In the genomic region with DNA sequence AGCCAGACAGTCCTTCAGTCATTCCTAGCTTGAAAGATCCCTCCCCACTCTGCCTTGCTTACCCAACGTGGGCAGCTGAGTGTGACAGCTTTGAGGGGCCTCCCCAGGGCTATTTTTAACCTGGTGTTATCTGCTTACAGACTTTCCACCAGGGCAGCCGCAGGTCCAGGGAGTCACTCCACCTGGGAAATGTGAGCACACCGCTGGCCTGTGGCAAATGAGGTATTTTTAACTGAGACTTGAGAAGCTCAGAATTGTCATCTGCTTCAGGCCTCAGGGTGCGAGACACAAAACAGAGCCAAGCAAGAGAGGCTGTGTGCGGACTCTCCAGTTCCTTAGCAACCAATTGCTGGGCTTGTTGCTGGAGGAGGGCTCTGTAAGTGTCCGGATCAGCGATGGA, we compare ENCODE assay signal across 15 cellular contexts. TPM values are rescaled to one million over a fixed set of nuclear protein-coding genes. Genes with fewer than 3 reads are reported as not detected.
A peak's percentile ranks its signal among the peaks of the same experiment; 100 is the strongest.
DNase-seq lines count a peak whose midpoint lies in the region; ATAC-seq and TF ChIP-seq lines count a peak whose summit lies in the region.
"Had no signal": no experiment of that assay in that cellular context is flagged by ENCODE, and none has a peak within 500 bp of the region (broad histone marks: within the 10 kb centered on the region; RNA-seq: fewer than 3 reads in every experiment).

No MANE protein-coding gene starts in this region.

- H3K36me3 Mint-ChIP-seq in activated T-helper 1 cell treated with anti-CD3 and anti-CD28 coated beads, Interleukin-12 subunit alpha, Interleukin-12 subunit beta, Interleukin-2, Interleukin-4 antibody, amounts not matched to agents 30 ng/mL and 10 ng/mL and 1 ng/mL, durations not matched to agents 14 hours and 24 hours and 36 hours (ENCODE audit: low read depth): no peaks in the 10 kb centered on the region

- H3K36me3 ChIP-seq in BLaER1 treated with 17β-estradiol and CSF1 and Interleukin-3, amounts not matched to agents 10 nM and 100 nM: no peaks in the 10 kb centered on the region
- H3K36me3 ChIP-seq in right atrium auricular region (no peaks in the 10 kb centered on the region), PC-3 (ENCODE audit: low read depth, low read length) (no peaks in the 10 kb centered on the region)
- H3K36me3 ChIP-seq: colonic mucosa, esophagus muscularis mucosa had no signal

- no TSS peak for BruUV-seq in PC-3 (replicated peaks; lab: Mats Ljungman, UMichigan)

- no peak overlapping the region for H2AFZ ChIP-seq in PC-3 (ENCODE audit: low read length)

- no peak overlapping the region for H3K4me3 ChIP-seq in BLaER1 treated with 17β-estradiol and CSF1 and Interleukin-3, amounts not matched to agents 10 nM and 100 nM
- H3K4me3 ChIP-seq in right atrium auricular region (no peak overlapping the region), PC-3 (ENCODE audit: low read length) (no peak overlapping the region)
- H3K4me3 ChIP-seq: colonic mucosa, esophagus muscularis mucosa had no signal

- no peaks in the 10 kb centered on the region for H3K9me3 Mint-ChIP-seq in activated T-helper 1 cell treated with anti-CD3 and anti-CD28 coated beads, Interleukin-12 subunit alpha, Interleukin-12 subunit beta, Interleukin-2, Interleukin-4 antibody, amounts not matched to agents 30 ng/mL and 10 ng/mL and 1 ng/mL, durations not matched to agents 14 hours and 24 hours and 36 hours
- H3K9me3 Mint-ChIP-seq: activated T-cell treated with anti-CD3 and anti-CD28 coated beads, Interleukin-2, amount 50 U/mL, for 4 hours had no signal

- no peaks in the 10 kb centered on the region for H3K9me2 ChIP-seq in PC-3 (replicated peaks; ENCODE audit: low read length)

- no peaks in the 10 kb centered on the region for H3F3A ChIP-seq in PC-3 (ENCODE audit: low read length, unreplicated experiment)

- TF ChIP-seq CTCF in right atrium auricular region (IDR thresholded peaks at IDR 0.05) (no peak), PC-3 (conservative IDR thresholded peaks at IDR 0.05; ENCODE audit: low read depth, low read length) (no peak)

- intact Hi-C loops in PC-3 (cut with micrococcal nuclease): no loop called here
- intact Hi-C loops in activated T-helper 1 cell treated with anti-CD3 and anti-CD28 coated beads, Interleukin-12 subunit alpha, Interleukin-12 subunit beta, Interleukin-2, Interleukin-4 antibody, amounts not matched to agents 30 ng/mL and 10 ng/mL and 1 ng/mL, durations not matched to agents 14 hours and 24 hours and 36 hours (cut with micrococcal nuclease): no loop called here

- H3K27ac Mint-ChIP-seq in activated T-helper 1 cell treated with anti-CD3 and anti-CD28 coated beads, Interleukin-12 subunit alpha, Interleukin-12 subunit beta, Interleukin-2, Interleukin-4 antibody, amounts not matched to agents 30 ng/mL and 10 ng/mL and 1 ng/mL, durations not matched to agents 14 hours and 24 hours and 36 hours: no peak overlapping the region

- peak overlapping the region in 1 of 11 experiments; percentile 5; a peak in 1 of 22 replicates for H3K9ac ChIP-seq in BLaER1 treated with 17β-estradiol and CSF1 and Interleukin-3, amounts not matched to agents 10 nM and 100 nM
- no peak overlapping the region for H3K9ac ChIP-seq in PC-3 (ENCODE audit: low read length)

- DNase-seq in NCI-H1092 (lab: John Stamatoyannopoulos, UW) (peak; percentile 47), right atrium auricular region (ENCODE audit: low spot score) (no peak), PC-3 (no peak), iPS-NIHi11 (ENCODE audit: low spot score) (no peak)
- DNase-seq in activated CD8-positive, alpha-beta memory T cell treated with anti-CD3 and anti-CD28 coated beads for 24 hours: no peak
- DNase-seq in activated T-helper 1 cell treated with anti-CD3 and anti-CD28 coated beads, Interleukin-12 subunit alpha, Interleukin-12 subunit beta, Interleukin-2, Interleukin-4 antibody, amounts not matched to agents 30 ng/mL and 10 ng/mL and 1 ng/mL, durations not matched to agents 14 hours and 24 hours and 36 hours (ENCODE audit: low spot score): no peak
- DNase-seq: activated CD4-positive, alpha-beta T cell treated with anti-CD3 and anti-CD28 coated beads for 4 hours; activated T-cell treated with anti-CD3 and anti-CD28 coated beads, Interleukin-2, amount 50 U/mL, for 4 hours; colonic mucosa; Kasumi-1; T-helper 2 cell had no signal

- peaks cover 27 to 46% (median 40%) of the 10 kb centered on the region in 10 experiments for H3K4me1 ChIP-seq in BLaER1 treated with 17β-estradiol and CSF1 and Interleukin-3, amounts not matched to agents 10 nM and 100 nM
- H3K4me1 ChIP-seq in right atrium auricular region (peaks cover 0 to 26% of the 10 kb centered on the region in 2 donors), PC-3 (ENCODE audit: insufficient read depth, low read length) (no peaks in the 10 kb centered on the region)
- H3K4me1 ChIP-seq: colonic mucosa had no signal

- POLR2A ChIA-PET in PC-3 (lab: Charles Lee; ENCODE audit: unreplicated experiment): no interaction called here

- no peaks in the 10 kb centered on the region for H3K79me2 ChIP-seq in PC-3 (ENCODE audit: low read length)

- no peaks in the 10 kb centered on the region for H4K20me1 ChIP-seq in BLaER1 treated with 17β-estradiol and CSF1 and Interleukin-3, amounts not matched to agents 10 nM and 100 nM
- no peaks in the 10 kb centered on the region for H4K20me1 ChIP-seq in PC-3 (ENCODE audit: low read length)

- ATAC-seq in GM21360 (IDR thresholded peaks at IDR 0.05; ENCODE audit: unreplicated experiment): peak; percentile 61
- ATAC-seq in PC-3: no peak
- ATAC-seq: activated T-cell treated with anti-CD3 and anti-CD28 coated beads, Interleukin-2, amount 50 U/mL, for 4 hours had no signal

- H3K4me1 Mint-ChIP-seq in activated T-helper 1 cell treated with anti-CD3 and anti-CD28 coated beads, Interleukin-12 subunit alpha, Interleukin-12 subunit beta, Interleukin-2, Interleukin-4 antibody, amounts not matched to agents 30 ng/mL and 10 ng/mL and 1 ng/mL, durations not matched to agents 14 hours and 24 hours and 36 hours (ENCODE audit: low read depth): no peaks in the 10 kb centered on the region

- no peaks in the 10 kb centered on the region for H3K9me3 ChIP-seq in BLaER1 treated with 17β-estradiol and CSF1 and Interleukin-3, amounts not matched to agents 10 nM and 100 nM (replicated peaks in 1 of 11)
- H3K9me3 ChIP-seq in right atrium auricular region (no peaks in the 10 kb centered on the region), PC-3 (ENCODE audit: low read length) (no peaks in the 10 kb centered on the region)
- H3K9me3 ChIP-seq: colonic mucosa, esophagus muscularis mucosa had no signal

- H3K27me3 Mint-ChIP-seq in activated T-helper 1 cell treated with anti-CD3 and anti-CD28 coated beads, Interleukin-12 subunit alpha, Interleukin-12 subunit beta, Interleukin-2, Interleukin-4 antibody, amounts not matched to agents 30 ng/mL and 10 ng/mL and 1 ng/mL, durations not matched to agents 14 hours and 24 hours and 36 hours (ENCODE audit: insufficient read depth): peaks cover 6% of the 10 kb centered on the region

- H3K4me2 ChIP-seq in BLaER1 treated with 17β-estradiol and CSF1 and Interleukin-3, amounts not matched to agents 10 nM and 100 nM: peak overlapping the region; percentile 22 to 80 (median 71)
- no peak overlapping the region for H3K4me2 ChIP-seq in PC-3 (ENCODE audit: low read length)

- no peak overlapping the region for H3K27ac ChIP-seq in BLaER1 treated with 17β-estradiol and CSF1 and Interleukin-3, amounts not matched to agents 10 nM and 100 nM
- H3K27ac ChIP-seq in right atrium auricular region: peak overlapping the region; percentile 75 to 90
- H3K27ac ChIP-seq in PC-3 (ENCODE audit: low read length): no peak overlapping the region
- H3K27ac ChIP-seq: colonic mucosa, esophagus muscularis mucosa had no signal

- H3K27me3 ChIP-seq in BLaER1 treated with 17β-estradiol and CSF1 and Interleukin-3, amounts not matched to agents 10 nM and 100 nM: no peaks in the 10 kb centered on the region
- H3K27me3 ChIP-seq in right atrium auricular region (no peaks in the 10 kb centered on the region), PC-3 (ENCODE audit: low read length) (peaks cover 4% of the 10 kb centered on the region; the same call in 1 of the 2 replicates)
- H3K27me3 ChIP-seq: colonic mucosa, esophagus muscularis mucosa had no signal

- CTCF ChIA-PET in PC-3 (lab: Charles Lee): no interaction called here

- no peak overlapping the region for H3K4me3 Mint-ChIP-seq in activated T-helper 1 cell treated with anti-CD3 and anti-CD28 coated beads, Interleukin-12 subunit alpha, Interleukin-12 subunit beta, Interleukin-2, Interleukin-4 antibody, amounts not matched to agents 30 ng/mL and 10 ng/mL and 1 ng/mL, durations not matched to agents 14 hours and 24 hours and 36 hours
- H3K4me3 Mint-ChIP-seq: activated T-cell treated with anti-CD3 and anti-CD28 coated beads, Interleukin-2, amount 50 U/mL, for 4 hours had no signal

RNA-seq across cellular contexts. Expression of a gene that starts 13.0 kb away (rescaled TPM):
- total RNA-seq in right atrium auricular region: 100 to 1,000 TPM in 1 of 2 donors, 10 to 100 TPM in 1; 42.3 to 180 TPM
- total RNA-seq in PC-3 (2014; rRNA removed): not detected in 2 replicates
- not detected in 2 replicates for total RNA-seq in activated T-helper 1 cell treated with anti-CD3 and anti-CD28 coated beads, Interleukin-12 subunit alpha, Interleukin-12 subunit beta, Interleukin-2, Interleukin-4 antibody, amounts not matched to agents 30 ng/mL and 10 ng/mL and 1 ng/mL, durations not matched to agents 14 hours and 24 hours and 36 hours
- total RNA-seq: activated T-cell treated with anti-CD3 and anti-CD28 coated beads, Interleukin-2, amount 50 U/mL, for 4 hours; Daoy had no signal

Comparison
In these comparisons a context has a peak if more than half of its experiments do, and no peak if none do; other contexts are left out.
1. H3K27ac ChIP-seq: peak in right atrium auricular region (2 of 2); none in BLaER1 treated with 17β-estradiol and CSF1 and Interleukin-3, amounts not matched to agents 10 nM and 100 nM (0 of 11) and PC-3 (single experiment).
2. RNA of a gene that starts 13.0 kb away (total RNA-seq): 42.3 to 180 TPM in right atrium auricular region; not detected in activated T-helper 1 cell treated with anti-CD3 and anti-CD28 coated beads, Interleukin-12 subunit alpha, Interleukin-12 subunit beta, Interleukin-2, Interleukin-4 antibody, amounts not matched to agents 30 ng/mL and 10 ng/mL and 1 ng/mL, durations not matched to agents 14 hours and 24 hours and 36 hours and not detected in PC-3; every median in the first group is over 10 times any median in the second.